ENCODE assay signal across 20 cellular contexts in genomic region chr15:60699845-60700244, GRCh38.
DNase-seq lines count a peak whose midpoint lies in the region; ATAC-seq and TF ChIP-seq lines count a peak whose summit lies in the region.
"Had no signal": no experiment of that assay in that cellular context is flagged by ENCODE, and none has a peak within 500 bp of the region (broad histone marks: within the 10 kb centered on the region; RNA-seq: fewer than 3 reads in every experiment).

No MANE protein-coding gene starts in this region.

- no peak for TF ChIP-seq POLR2A in spleen (IDR thresholded peaks at IDR 0.05)
- TF ChIP-seq POLR2A in testis (IDR thresholded peaks at IDR 0.05), result no peak

- no peak for ATAC-seq in activated naive CD4-positive, alpha-beta T cell treated with anti-CD3 and anti-CD28 coated beads, Interleukin-2, amount 50 U/mL, for 72 hours
- no peak for ATAC-seq in stimulated activated naive CD8-positive, alpha-beta T cell treated with anti-CD3 and anti-CD28 coated beads, Interleukin-15, amount 100 ng/mL, for 72 hours
- no peak for ATAC-seq in HG02970 (IDR thresholded peaks at IDR 0.05; ENCODE audit: low FRiP score, unreplicated experiment)
- ATAC-seq: GM12878, HCT116 had no signal

- WGBS in spleen, 5 donors, result 58 to 76% (median 72%) methylated on average over 3 of the region's 3 CpGs
- WGBS in testis, 2 donors, result 45 to 57% methylated on average over 3 of the region's 3 CpGs

- intact Hi-C loops in spleen (cut with DNase I; ENCODE audit: low total_unique reads) (no loop called here), testis (cut with DNase I; ENCODE audit: low total_unique reads) (no loop called here)

- H3K9me3 ChIP-seq in spleen (no peaks in the 10 kb centered on the region), testis (no peaks in the 10 kb centered on the region)
- H3K9me3 ChIP-seq: BE2C had no signal

- H3K4me3 Mint-ChIP-seq in activated naive CD4-positive, alpha-beta T cell treated with anti-CD3 and anti-CD28 coated beads, Interleukin-2, amount 50 U/mL, for 24 hours, result no peak overlapping the region
- H3K4me3 Mint-ChIP-seq in stimulated activated naive CD8-positive, alpha-beta T cell treated with anti-CD3 and anti-CD28 coated beads, Interleukin-15, Interleukin-2, amounts not matched to agents 100 ng/mL and 50 ng/mL, for 24 hours, result no peak overlapping the region
- H3K4me3 Mint-ChIP-seq in stimulated activated naive CD8-positive, alpha-beta T cell treated with anti-CD3 and anti-CD28 coated beads, Interleukin-15, amount 100 ng/mL, for 72 hours, result no peak overlapping the region
- H3K4me3 Mint-ChIP-seq: CD4-positive, CD25-positive, alpha-beta regulatory T cell; HFFc6; IgD-negative memory B cell had no signal

- H3K4me3 ChIP-seq in spleen, result no peak overlapping the region
- no peak overlapping the region for H3K4me3 ChIP-seq in testis
- H3K4me3 ChIP-seq: GM12878 had no signal

- DNase-seq in activated naive CD4-positive, alpha-beta T cell treated with anti-CD3 and anti-CD28 coated beads, Interleukin-2, amount 50 U/mL, for 72 hours (ENCODE audit: low spot score in 2 of 2), result no peak
- DNase-seq in stimulated activated naive CD8-positive, alpha-beta T cell treated with anti-CD3 and anti-CD28 coated beads, Interleukin-15, amount 100 ng/mL, for 72 hours, result no peak
- DNase-seq in spleen (no peak), testis (no peak)
- DNase-seq: BE2C; C1 segment of cervical spinal cord; CD4-positive, CD25-positive, alpha-beta regulatory T cell; DMS153; DND-41; EL; GOT3; H7; HFFc6 had no signal

- no peaks in the 10 kb centered on the region for H3K9me3 Mint-ChIP-seq in activated naive CD4-positive, alpha-beta T cell treated with anti-CD3 and anti-CD28 coated beads, Interleukin-2, amount 50 U/mL, for 24 hours
- H3K9me3 Mint-ChIP-seq in activated naive CD4-positive, alpha-beta T cell treated with anti-CD3 and anti-CD28 coated beads, Interleukin-2, amount 50 U/mL, for 72 hours, result peaks cover 0 to 11% of the 10 kb centered on the region in 2 donors
- no peaks in the 10 kb centered on the region for H3K9me3 Mint-ChIP-seq in stimulated activated naive CD8-positive, alpha-beta T cell treated with anti-CD3 and anti-CD28 coated beads, Interleukin-15, Interleukin-2, amounts not matched to agents 100 ng/mL and 50 ng/mL, for 24 hours
- H3K9me3 Mint-ChIP-seq in stimulated activated naive CD8-positive, alpha-beta T cell treated with anti-CD3 and anti-CD28 coated beads, Interleukin-15, amount 100 ng/mL, for 72 hours, result no peaks in the 10 kb centered on the region
- H3K9me3 Mint-ChIP-seq: HFFc6, IgD-negative memory B cell had no signal

- no peaks in the 10 kb centered on the region for H3K27me3 Mint-ChIP-seq in activated naive CD4-positive, alpha-beta T cell treated with anti-CD3 and anti-CD28 coated beads, Interleukin-2, amount 50 U/mL, for 24 hours
- H3K27me3 Mint-ChIP-seq in stimulated activated naive CD8-positive, alpha-beta T cell treated with anti-CD3 and anti-CD28 coated beads, Interleukin-15, Interleukin-2, amounts not matched to agents 100 ng/mL and 50 ng/mL, for 24 hours, result no peaks in the 10 kb centered on the region
- H3K27me3 Mint-ChIP-seq in stimulated activated naive CD8-positive, alpha-beta T cell treated with anti-CD3 and anti-CD28 coated beads, Interleukin-15, amount 100 ng/mL, for 72 hours, result peaks cover 7% of the 10 kb centered on the region
- H3K27me3 Mint-ChIP-seq: CD4-positive, CD25-positive, alpha-beta regulatory T cell had no signal

- H3K4me1 ChIP-seq in spleen, result peaks cover 0 to 29% (median 11%) of the 10 kb centered on the region in 6 donors
- no peaks in the 10 kb centered on the region for H3K4me1 ChIP-seq in testis
- H3K4me1 ChIP-seq: BE2C had no signal

- H3K36me3 Mint-ChIP-seq in activated naive CD4-positive, alpha-beta T cell treated with anti-CD3 and anti-CD28 coated beads, Interleukin-2, amount 50 U/mL, for 24 hours, result no peaks in the 10 kb centered on the region
- peaks cover 0 to 33% of the 10 kb centered on the region in 2 donors for H3K36me3 Mint-ChIP-seq in activated naive CD4-positive, alpha-beta T cell treated with anti-CD3 and anti-CD28 coated beads, Interleukin-2, amount 50 U/mL, for 72 hours
- H3K36me3 Mint-ChIP-seq in stimulated activated naive CD8-positive, alpha-beta T cell treated with anti-CD3 and anti-CD28 coated beads, Interleukin-15, Interleukin-2, amounts not matched to agents 100 ng/mL and 50 ng/mL, for 24 hours (ENCODE audit: low read depth), result no peaks in the 10 kb centered on the region
- H3K36me3 Mint-ChIP-seq: CD4-positive, CD25-positive, alpha-beta regulatory T cell had no signal

- H3K27ac ChIP-seq in VCaP (peak overlapping the region; percentile 34), spleen (peak overlapping the region in 5 of 8 donors; percentile 8 to 54 (median 24)), testis (peak overlapping the region in 1 of 2 donors; percentile 22)

- H3K4me1 Mint-ChIP-seq in activated naive CD4-positive, alpha-beta T cell treated with anti-CD3 and anti-CD28 coated beads, Interleukin-2, amount 50 U/mL, for 24 hours, result peaks cover 39% of the 10 kb centered on the region
- peaks cover 45% of the 10 kb centered on the region for H3K4me1 Mint-ChIP-seq in stimulated activated naive CD8-positive, alpha-beta T cell treated with anti-CD3 and anti-CD28 coated beads, Interleukin-15, Interleukin-2, amounts not matched to agents 100 ng/mL and 50 ng/mL, for 24 hours (ENCODE audit: low read depth)
- H3K4me1 Mint-ChIP-seq in stimulated activated naive CD8-positive, alpha-beta T cell treated with anti-CD3 and anti-CD28 coated beads, Interleukin-15, amount 100 ng/mL, for 72 hours, result peaks cover 36% of the 10 kb centered on the region

- H3K36me3 ChIP-seq in spleen (no peaks in the 10 kb centered on the region), testis (ENCODE audit: low read depth, missing control alignments) (no peaks in the 10 kb centered on the region)
- H3K36me3 ChIP-seq: BE2C had no signal

- H3K27me3 ChIP-seq in spleen (replicated peaks in 1 of 7), result no peaks in the 10 kb centered on the region
- H3K27me3 ChIP-seq in testis, result no peaks in the 10 kb centered on the region
- H3K27me3 ChIP-seq: BE2C had no signal

- peak overlapping the region; percentile 38 for H3K27ac Mint-ChIP-seq in activated naive CD4-positive, alpha-beta T cell treated with anti-CD3 and anti-CD28 coated beads, Interleukin-2, amount 50 U/mL, for 24 hours
- H3K27ac Mint-ChIP-seq in activated naive CD4-positive, alpha-beta T cell treated with anti-CD3 and anti-CD28 coated beads, Interleukin-2, amount 50 U/mL, for 72 hours, result peak overlapping the region in 1 of 2 donors; percentile 77
- H3K27ac Mint-ChIP-seq in stimulated activated naive CD8-positive, alpha-beta T cell treated with anti-CD3 and anti-CD28 coated beads, Interleukin-15, Interleukin-2, amounts not matched to agents 100 ng/mL and 50 ng/mL, for 24 hours, result peak overlapping the region; percentile 4
- H3K27ac Mint-ChIP-seq in stimulated activated naive CD8-positive, alpha-beta T cell treated with anti-CD3 and anti-CD28 coated beads, Interleukin-15, amount 100 ng/mL, for 72 hours, result no peak overlapping the region
- H3K27ac Mint-ChIP-seq: HFFc6, IgD-negative memory B cell had no signal

- TF ChIP-seq CTCF in VCaP (conservative IDR thresholded peaks at IDR 0.05) (no peak), spleen (IDR thresholded peaks at IDR 0.05 in 8 of 11, conservative IDR thresholded peaks at IDR 0.05 in 3 of 11) (no peak), testis (IDR thresholded peaks at IDR 0.05) (no peak)

Comparison
In these comparisons a context has a peak if more than half of its experiments do, and no peak if none do; other contexts are left out.
1. H3K27ac Mint-ChIP-seq: peak in activated naive CD4-positive, alpha-beta T cell treated with anti-CD3 and anti-CD28 coated beads, Interleukin-2, amount 50 U/mL, for 24 hours (single experiment) and stimulated activated naive CD8-positive, alpha-beta T cell treated with anti-CD3 and anti-CD28 coated beads, Interleukin-15, Interleukin-2, amounts not matched to agents 100 ng/mL and 50 ng/mL, for 24 hours (single experiment); none in stimulated activated naive CD8-positive, alpha-beta T cell treated with anti-CD3 and anti-CD28 coated beads, Interleukin-15, amount 100 ng/mL, for 72 hours (0 of 2).